In genomic region chr2:9592699-9593098, GRCh38 we compare ENCODE assay signal across 1 cellular context.
TF ChIP-seq lines count a peak whose summit lies in the region.

No MANE protein-coding gene starts in this region.

TF ChIP-seq in HepG2, 621 proteins besides CTCF, POLR2A, EP300 and RAD21 (continued from another document):
- TF ChIP-seq PBX3 (CRISPR knock-in tag; IDR thresholded peaks at IDR 0.05; ENCODE audit: borderline replicate concordance) (no peak), HNRNPK (IDR thresholded peaks at IDR 0.05; ENCODE audit: low read depth, low read length, poor library complexity, severe bottlenecking) (no peak), ZNF207 (IDR thresholded peaks at IDR 0.05; ENCODE audit: borderline replicate concordance) (no peak), ZNF761 (CRISPR knock-in tag; conservative IDR thresholded peaks at IDR 0.05) (no peak), GABPA (IDR thresholded peaks at IDR 0.05; ENCODE audit: low read depth, low read length) (no peak), GABPA (CRISPR knock-in tag; IDR thresholded peaks at IDR 0.05; ENCODE audit: low read depth) (no peak), NCOR1 (IDR thresholded peaks at IDR 0.05; ENCODE audit: borderline replicate concordance, low read length) (no peak), NFYB (CRISPR knock-in tag; IDR thresholded peaks at IDR 0.05) (no peak), TFE3 (CRISPR knock-in tag; IDR thresholded peaks at IDR 0.05) (no peak), POLR2G (IDR thresholded peaks at IDR 0.05; ENCODE audit: low read depth, low read length) (no peak), MEIS2 (CRISPR knock-in tag; IDR thresholded peaks at IDR 0.05) (no peak), DNMT3B (CRISPR knock-in tag; conservative IDR thresholded peaks at IDR 0.05) (no peak), TERF1 (CRISPR knock-in tag; IDR thresholded peaks at IDR 0.05) (no peak), HDAC2 (CRISPR knock-in tag; IDR thresholded peaks at IDR 0.05) (no peak)
TF ChIP-seq in HepG2: peak in this region for 0.
